In the genomic region with DNA sequence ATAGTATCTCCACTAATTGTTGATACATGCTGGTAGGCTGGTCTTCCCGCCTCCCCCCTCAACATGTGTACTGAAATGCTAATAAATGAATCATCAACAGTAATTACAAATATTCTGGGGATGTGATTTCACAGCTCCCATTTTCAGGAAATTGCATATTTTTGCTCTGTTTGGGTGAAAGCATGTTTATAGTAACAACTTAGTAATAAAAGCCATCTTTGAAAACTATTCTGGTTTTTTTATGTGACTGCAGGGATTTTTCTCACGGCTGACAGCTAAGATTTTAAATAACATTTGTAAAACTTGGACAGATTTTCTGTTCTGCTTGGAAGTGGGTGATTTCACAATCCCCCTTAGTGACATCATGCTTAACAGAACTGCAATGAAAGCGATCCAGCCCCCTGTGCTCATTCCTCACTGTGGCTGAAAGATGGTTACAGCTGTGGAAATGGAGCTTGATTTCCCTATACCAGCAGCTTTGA, we compare ENCODE assay signal across 11 cellular contexts. TPM values are rescaled to one million over a fixed set of nuclear protein-coding genes. Genes with fewer than 3 reads are reported as not detected.
DNase-seq lines count a peak whose midpoint lies in the region; ATAC-seq and TF ChIP-seq lines count a peak whose summit lies in the region.
"Had no signal": no experiment of that assay in that cellular context is flagged by ENCODE, and none has a peak within 500 bp of the region (broad histone marks: within the 10 kb centered on the region; RNA-seq: fewer than 3 reads in every experiment).

No MANE protein-coding gene starts in this region.

- no peaks in the 10 kb centered on the region for H3K27me3 ChIP-seq in GM23248 (replicated peaks; ENCODE audit: insufficient read depth)
- no peaks in the 10 kb centered on the region for H3K27me3 ChIP-seq in sigmoid colon

- H4K20me1 ChIP-seq in GM23248 (ENCODE audit: insufficient read depth) = no peaks in the 10 kb centered on the region

- H3K9me3 ChIP-seq in GM23248 (ENCODE audit: low read depth) (no peaks in the 10 kb centered on the region), sigmoid colon (no peaks in the 10 kb centered on the region)
- H3K9me3 ChIP-seq: HAP-1 had no signal

- H3K4me3 ChIP-seq in GM23248 (peak overlapping the region; percentile 15; the same call in 1 of the 2 replicates), sigmoid colon (no peak overlapping the region)
- H3K4me3 ChIP-seq: HAP-1 had no signal

- WGBS in GM23248 (ENCODE audit: low coverage in 1 of 2, low lambda C conversion rate in 2 of 2, missing lambda C conversion rate in 2 of 2), 2 experiments = 0 to 2% methylated on average over 3 of the region's 3 CpGs
- WGBS in sigmoid colon, 2 donors = 56 to 63% methylated on average over 3 of the region's 3 CpGs

- no peak for TF ChIP-seq POLR2A in sigmoid colon (IDR thresholded peaks at IDR 0.05)

- H3K36me3 ChIP-seq in GM23248 (ENCODE audit: low read depth) = no peaks in the 10 kb centered on the region
- H3K36me3 ChIP-seq in sigmoid colon = no peaks in the 10 kb centered on the region
- H3K36me3 ChIP-seq: HAP-1 had no signal

- peak; percentile 90 for DNase-seq in GM23248
- peak; percentile 10 for DNase-seq in amniotic stem cell (lab: John Stamatoyannopoulos, UW)
- DNase-seq in Right ventricle myocardium superior = no peak
- DNase-seq in sigmoid colon = peak; percentile 85
- no peak for DNase-seq in NAMALWA (ENCODE audit: low spot score)
- DNase-seq in posterior vena cava (ENCODE audit: low spot score) = no peak
- DNase-seq: NCI-H446; stimulated activated CD4-positive, alpha-beta T cell treated with anti-CD3 and anti-CD28 coated beads, Interleukin-2, amount 100 ng/mL, for 48 hours had no signal

- peak overlapping the region; percentile 13; the same call in 1 of the 2 replicates for H2AFZ ChIP-seq in GM23248

- H3K27ac ChIP-seq in GM23248 (peak overlapping the region; percentile 66), sigmoid colon (peak overlapping the region in 3 of 4 donors; percentile 24 to 62 (median 46))

- no peaks in the 10 kb centered on the region for H3K79me2 ChIP-seq in GM23248 (ENCODE audit: insufficient read depth)

- TF ChIP-seq CTCF in sigmoid colon (IDR thresholded peaks at IDR 0.05) = no peak

- ATAC-seq in Right ventricle myocardium superior (ENCODE audit: poor library complexity) = peak; percentile 89
- ATAC-seq in HG03354 (IDR thresholded peaks at IDR 0.05; ENCODE audit: poor library complexity, severe bottlenecking, unreplicated experiment) = no peak
- ATAC-seq in GM21737 (IDR thresholded peaks at IDR 0.05; ENCODE audit: unreplicated experiment) = no peak

- H3K9me2 ChIP-seq in GM23248 (ENCODE audit: insufficient read depth) = no peaks in the 10 kb centered on the region

- intact Hi-C loops in Right ventricle myocardium superior (cut with DNase I) = no loop called here
- intact Hi-C loops in sigmoid colon (cut with DNase I) = loop anchor here (5.0 kb wide), 1 partner anchor 64 kb away; no protein-coding TSS in a partner anchor
- intact Hi-C loops in posterior vena cava (cut with DNase I) = no loop called here

- peaks cover 18% of the 10 kb centered on the region for H3F3A ChIP-seq in GM23248 (ENCODE audit: insufficient read depth)

- H3K4me2 ChIP-seq in GM23248 (ENCODE audit: unreplicated experiment) = peak overlapping the region; percentile 46

- H3K9ac ChIP-seq in GM23248 = peak overlapping the region; percentile 55

- in situ Hi-C loops in GM23248 (cut with MboI) = no loop called here

- peak in 2 of 4 donors; percentile 7 to 24 for TF ChIP-seq EP300 in sigmoid colon (IDR thresholded peaks at IDR 0.05)

- H3K4me1 ChIP-seq in GM23248 (ENCODE audit: insufficient read depth) = peaks cover 24% of the 10 kb centered on the region
- H3K4me1 ChIP-seq in sigmoid colon = peaks cover 0 to 7% (median 0%) of the 10 kb centered on the region in 4 donors

RNA-seq across cellular contexts. Expression of gene FAM174B, which starts 25.6 kb away (rescaled TPM):
- 1.9 and 4.4 TPM in 2 replicates for total RNA-seq in GM23248 (2014; rRNA removed; shearing (Covaris generic))
- polyA plus RNA-seq in GM23248 (2016; fragmentation: Nextera tagmentation; extraction: Ambion mirVana) = 1.8 and 3.1 TPM in 2 replicates
- total RNA-seq in Right ventricle myocardium superior = 11.9 TPM
- 10 to 100 TPM in 1 of 4 donors, 1 to 10 TPM in 3; 5.3 to 38.9 (median 6.1) TPM for total RNA-seq in sigmoid colon
- 10 to 100 TPM in 1 of 3 donors, 1 to 10 TPM in 2; 8.1 to 19.8 (median 9.5) TPM for polyA plus RNA-seq in sigmoid colon
- total RNA-seq in posterior vena cava = 1 to 10 TPM; 8.0 to 9.0 TPM

Comparison
In these comparisons a context has a peak if more than half of its experiments do, and no peak if none do; other contexts are left out.
1. DNase-seq: peak in GM23248 (single experiment), amniotic stem cell (single experiment) and sigmoid colon (single experiment); none in Right ventricle myocardium superior (single experiment), NAMALWA (single experiment) and posterior vena cava (single experiment).